11 cellular contexts compared by ENCODE assay signal in the genomic region with DNA sequence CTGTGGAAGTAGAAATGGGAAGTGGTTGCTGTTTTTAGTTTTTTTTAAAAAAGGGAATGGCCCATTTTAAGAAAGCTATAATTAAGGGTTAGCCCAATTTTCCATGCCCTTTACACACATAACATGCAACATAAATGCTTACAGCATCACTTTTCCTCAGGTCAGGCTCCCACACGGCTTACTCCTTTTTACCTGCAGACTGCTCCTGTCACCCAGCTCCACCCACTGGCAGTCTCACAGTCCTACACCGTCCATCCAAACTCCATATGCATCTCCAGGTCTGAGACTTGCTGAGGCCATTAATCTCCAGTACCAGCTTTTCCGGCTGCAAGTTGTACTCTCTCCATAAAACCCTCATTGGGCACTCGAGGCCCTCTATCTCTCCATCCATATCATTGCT. TPM values are rescaled to one million over a fixed set of nuclear protein-coding genes. Genes with fewer than 3 reads are reported as not detected.
DNase-seq lines count a peak whose midpoint lies in the region; ATAC-seq and TF ChIP-seq lines count a peak whose summit lies in the region.
"Had no signal": no experiment of that assay in that cellular context is flagged by ENCODE, and none has a peak within 500 bp of the region (broad histone marks: within the 10 kb centered on the region; RNA-seq: fewer than 3 reads in every experiment).

No MANE protein-coding gene starts in this region.

- H3K4me3 ChIP-seq in GM12865 (ENCODE audit: low read depth, low read length), result no peak overlapping the region
- H3K4me3 ChIP-seq in OCI-LY3 (ENCODE audit: low read length), result no peak overlapping the region
- no peak overlapping the region for H3K4me3 ChIP-seq in spleen
- H3K4me3 ChIP-seq in effector memory CD4-positive, alpha-beta T cell (ENCODE audit: insufficient read depth, low read depth, low read length, poor library complexity, severe bottlenecking), result no peak overlapping the region
- H3K4me3 ChIP-seq: uterus had no signal

- WGBS in spleen, 5 donors, result 78 to 90% (median 80%) methylated on average over 4 of the region's 4 CpGs

- TF ChIP-seq CTCF in GM12865 (IDR thresholded peaks at IDR 0.05; ENCODE audit: insufficient read depth, low read depth, low read length, missing control alignments) (peak; percentile 51), OCI-LY3 (IDR thresholded peaks at IDR 0.05; ENCODE audit: low read depth, low read length) (peak; percentile 58), spleen (IDR thresholded peaks at IDR 0.05 in 8 of 11, conservative IDR thresholded peaks at IDR 0.05 in 3 of 11) (no peak)

- intact Hi-C loops in spleen (cut with DNase I; ENCODE audit: low total_unique reads), result no loop called here

- TF ChIP-seq POLR2A in spleen (IDR thresholded peaks at IDR 0.05), result no peak

- no peaks in the 10 kb centered on the region for H4K20me1 ChIP-seq in OCI-LY3 (ENCODE audit: insufficient read depth, low read length)

- no peaks in the 10 kb centered on the region for H3K79me2 ChIP-seq in OCI-LY3 (ENCODE audit: low read length)

- no peaks in the 10 kb centered on the region for H3K36me3 ChIP-seq in OCI-LY3 (replicated peaks; ENCODE audit: low read depth, low read length)
- H3K36me3 ChIP-seq in spleen, result no peaks in the 10 kb centered on the region
- no peaks in the 10 kb centered on the region for H3K36me3 ChIP-seq in effector memory CD4-positive, alpha-beta T cell (ENCODE audit: control insufficient read depth, insufficient read depth, low read length)
- H3K36me3 ChIP-seq: neutrophil, uterus had no signal

- 0 out of 2 replicates have a peak overlapping the region, but pooled peaks have one; percentile 5 for H3K4me2 ChIP-seq in OCI-LY3 (ENCODE audit: low read length)

- no peak overlapping the region for H3K9ac ChIP-seq in OCI-LY3 (ENCODE audit: low read length)

- H3K27me3 ChIP-seq in OCI-LY3 (ENCODE audit: low read depth, low read length), result no peaks in the 10 kb centered on the region
- H3K27me3 ChIP-seq in spleen (replicated peaks in 1 of 7), result no peaks in the 10 kb centered on the region
- no peaks in the 10 kb centered on the region for H3K27me3 ChIP-seq in effector memory CD4-positive, alpha-beta T cell (replicated peaks; ENCODE audit: control insufficient read depth, insufficient read depth, low read length, poor library complexity, severe bottlenecking)
- H3K27me3 ChIP-seq: neutrophil, uterus had no signal

- no peaks in the 10 kb centered on the region for H3K9me3 ChIP-seq in OCI-LY3 (ENCODE audit: insufficient read depth, low read length)
- H3K9me3 ChIP-seq in spleen, result no peaks in the 10 kb centered on the region
- H3K9me3 ChIP-seq in effector memory CD4-positive, alpha-beta T cell (ENCODE audit: control insufficient read depth, low read length), result no peaks in the 10 kb centered on the region
- H3K9me3 ChIP-seq: neutrophil, uterus had no signal

- H2AFZ ChIP-seq in OCI-LY3 (ENCODE audit: low read depth, low read length), result no peak overlapping the region

- peak; percentile 26 for DNase-seq in GM12865 (ENCODE audit: low read depth)
- peak; percentile 40 for DNase-seq in kidney tubule cell (ENCODE audit: low spot score)
- no peak for DNase-seq in spleen
- DNase-seq in NCI-H446 treated with DMSO at 0.1 percent for 48 hours (lab: John Stamatoyannopoulos, UW), result no peak
- DNase-seq in effector memory CD4-positive, alpha-beta T cell, result no peak
- DNase-seq: T-cell, uterus had no signal

- H3K27ac ChIP-seq in OCI-LY3 (ENCODE audit: low read length), result no peak overlapping the region
- H3K27ac ChIP-seq in spleen, result no peak overlapping the region
- H3K27ac ChIP-seq in effector memory CD4-positive, alpha-beta T cell (ENCODE audit: insufficient read depth, low read length, poor library complexity, severe bottlenecking), result no peak overlapping the region
- H3K27ac ChIP-seq: neutrophil, uterus had no signal

- ATAC-seq in HG02763 (IDR thresholded peaks at IDR 0.05; ENCODE audit: unreplicated experiment), result peak; percentile 50
- ATAC-seq in HG03280 (IDR thresholded peaks at IDR 0.05; ENCODE audit: unreplicated experiment), result no peak
- ATAC-seq: T-cell had no signal

- H3K4me1 ChIP-seq in OCI-LY3 (ENCODE audit: low read length) (peaks cover 6% of the 10 kb centered on the region; the same call in 1 of the 2 replicates), spleen (no peaks in the 10 kb centered on the region)
- no peaks in the 10 kb centered on the region for H3K4me1 ChIP-seq in effector memory CD4-positive, alpha-beta T cell (ENCODE audit: control insufficient read depth, insufficient read depth, low read length, poor library complexity, severe bottlenecking)
- H3K4me1 ChIP-seq: uterus had no signal

RNA-seq across cellular contexts. Expression of a gene that starts 19.7 kb away (rescaled TPM):
- total RNA-seq in spleen, result under 1 TPM in 3 of 7 donors, not detected in 4; 0.13 to 0.24 (median 0.14) TPM
- under 1 TPM in 1 of 3 donors, not detected in 2; 0.03 TPM for polyA plus RNA-seq in spleen
- total RNA-seq: T-cell, uterus had no signal

RNA-seq across cellular contexts. Expression of a gene that starts 38.3 kb away (rescaled TPM):
- total RNA-seq in spleen, result not detected
- not detected for polyA plus RNA-seq in spleen
- total RNA-seq: T-cell, uterus had no signal

Comparison
In these comparisons a context has a peak if more than half of its experiments do, and no peak if none do; other contexts are left out.
1. DNase-seq: peak in GM12865 (single experiment) and kidney tubule cell (single experiment); none in spleen (single experiment), NCI-H446 treated with DMSO at 0.1 percent for 48 hours (single experiment) and effector memory CD4-positive, alpha-beta T cell (0 of 3).
2. CTCF ChIP-seq: peak in GM12865 (single experiment) and OCI-LY3 (single experiment); none in spleen (0 of 11).